In the genomic region with DNA sequence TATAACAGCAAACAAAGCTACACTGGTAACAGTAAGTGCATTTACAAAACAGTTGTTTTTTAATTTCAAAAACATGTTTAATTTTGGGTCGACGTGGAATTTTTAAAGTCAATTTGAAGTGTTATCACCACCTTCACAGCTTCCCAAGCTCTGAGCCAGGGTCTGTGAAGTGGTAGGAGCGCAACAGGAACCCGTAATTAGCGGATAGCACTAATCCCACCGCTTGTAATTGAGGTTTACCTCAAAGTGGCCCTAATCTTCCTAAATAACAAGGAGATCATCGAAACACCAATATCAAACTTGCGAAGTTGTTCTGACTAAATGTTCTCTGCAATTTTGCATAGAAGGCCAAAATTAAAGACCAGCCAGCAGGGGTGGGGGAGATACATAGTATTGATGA, we compare ENCODE assay signal across 2 cellular contexts.
A peak's percentile ranks its signal among the peaks of the same experiment; 100 is the strongest.
TF ChIP-seq lines count a peak whose summit lies in the region.

No MANE protein-coding gene starts in this region.

TF ChIP-seq in HepG2, 621 proteins besides CTCF, POLR2A, EP300 and RAD21:
- TF ChIP-seq ZBTB33 (CRISPR knock-in tag; IDR thresholded peaks at IDR 0.05) (0 out of 2 replicates have a peak, but pooled peaks have one; percentile 47), RAD51 (IDR thresholded peaks at IDR 0.05; ENCODE audit: borderline replicate concordance) (no peak), BHLHE40 (IDR thresholded peaks at IDR 0.05; ENCODE audit: low read length) (no peak), ZNF678 (CRISPR knock-in tag; IDR thresholded peaks at IDR 0.05) (no peak), CERS6 (CRISPR knock-in tag; IDR thresholded peaks at IDR 0.05) (no peak), ONECUT2 (CRISPR knock-in tag; IDR thresholded peaks at IDR 0.05) (no peak), ZNF431 (CRISPR knock-in tag; IDR thresholded peaks at IDR 0.05; ENCODE audit: borderline replicate concordance, low read depth) (no peak)

TF ChIP-seq in H1, 55 proteins besides CTCF, POLR2A, EP300 and RAD21:
- no peak for TF ChIP-seq CEBPB (IDR thresholded peaks at IDR 0.05; ENCODE audit: low read depth, low read length)
- no peak for TF ChIP-seq BCL11A (IDR thresholded peaks at IDR 0.05; ENCODE audit: low read depth in 2 of 2, low read length in 2 of 2)
- TF ChIP-seq KDM5A (IDR thresholded peaks at IDR 0.05; ENCODE audit: low read length), result no peak
- no peak for TF ChIP-seq TAF1 (IDR thresholded peaks at IDR 0.05; ENCODE audit: low read depth, low read length)
- no peak for TF ChIP-seq TBP (IDR thresholded peaks at IDR 0.05; ENCODE audit: low read depth, low read length)
- TF ChIP-seq YY1 (IDR thresholded peaks at IDR 0.05; ENCODE audit: low read depth, low read length), result no peak
TF ChIP-seq in H1: peak in this region for 0.
